Comparison of ENCODE assay signal across 19 cellular contexts in the genomic region with DNA sequence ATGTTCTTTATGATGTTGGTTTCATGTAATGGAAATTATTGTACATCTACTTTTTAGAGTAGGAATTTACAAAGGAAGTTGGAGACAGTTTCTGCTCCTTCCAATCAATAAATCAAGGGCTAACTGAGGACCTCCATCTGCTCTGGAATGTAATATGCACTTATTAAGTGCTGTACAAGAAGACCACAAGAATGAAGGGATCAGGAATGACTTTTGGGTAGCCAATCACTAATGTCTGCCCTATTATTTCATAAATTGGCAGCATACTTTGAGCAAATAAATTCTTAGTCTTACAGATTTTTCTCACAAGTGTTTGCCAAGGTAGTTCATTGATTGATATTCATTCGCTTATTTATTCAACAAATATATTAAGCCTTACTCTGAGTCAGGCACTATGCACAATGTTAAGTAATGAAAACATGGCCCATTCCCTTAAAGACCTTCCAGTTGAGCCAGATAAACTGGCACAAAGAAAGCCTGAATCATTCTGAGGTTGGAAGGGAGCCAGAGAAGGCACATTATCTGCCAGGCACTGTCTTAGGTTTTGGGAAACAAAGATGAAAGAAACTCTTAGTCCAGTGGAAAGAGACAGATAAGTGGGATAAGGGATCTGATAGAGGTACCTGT. TPM values are rescaled to one million over a fixed set of nuclear protein-coding genes. Genes with fewer than 3 reads are reported as not detected.
DNase-seq lines count a peak whose midpoint lies in the region; ATAC-seq, FAIRE-seq and TF ChIP-seq lines count a peak whose summit lies in the region.
"Had no signal": no experiment of that assay in that cellular context is flagged by ENCODE, and none has a peak within 500 bp of the region (broad histone marks: within the 10 kb centered on the region; RNA-seq: fewer than 3 reads in every experiment).

No MANE protein-coding gene starts in this region.

- dilution Hi-C loops in keratinocyte (cut with MboI; ENCODE audit: extremely low pct_ligation_motif_present, low sequenced_read_pairs) = no loop called here

- no peak overlapping the region for H3K4me3 ChIP-seq in A549
- H3K4me3 ChIP-seq in MG63 = no peak overlapping the region
- H3K4me3 ChIP-seq in astrocyte of the cerebellum (ENCODE audit: low read depth, low read length) = no peak overlapping the region
- H3K4me3 ChIP-seq in keratinocyte (ENCODE audit: control insufficient read depth in 2 of 3, extremely low read depth in 1 of 3, insufficient read depth in 2 of 3, low read depth in 1 of 3, low read length in 3 of 3) = no peak overlapping the region
- no peak overlapping the region for H3K4me3 ChIP-seq in CD8-positive, alpha-beta T cell (ENCODE audit: low read depth, low read length)
- H3K4me3 ChIP-seq: esophagus squamous epithelium, SK-N-MC, tibial artery had no signal

- in situ Hi-C loops in astrocyte of the cerebellum (cut with HindIII; ENCODE audit: low sequenced_read_pairs) = no loop called here

- H3K27me3 ChIP-seq in MG63 = peaks cover 7% of the 10 kb centered on the region; the same call in 1 of the 2 replicates
- H3K27me3 ChIP-seq in keratinocyte (ENCODE audit: control insufficient read depth, extremely low read depth, insufficient read depth, low read length) = peaks cover 4% of the 10 kb centered on the region
- no peaks in the 10 kb centered on the region for H3K27me3 ChIP-seq in CD8-positive, alpha-beta T cell (ENCODE audit: insufficient read depth, low read length)
- H3K27me3 ChIP-seq: esophagus squamous epithelium, tibial artery had no signal

- 0 out of 3 replicates have a peak overlapping the region, but pooled peaks have one; percentile 5 for H3K4me2 ChIP-seq in A549
- no peak overlapping the region for H3K4me2 ChIP-seq in keratinocyte (ENCODE audit: control insufficient read depth, extremely low read depth, insufficient read depth, low read depth, low read length)

- no peaks in the 10 kb centered on the region for H3K9me1 ChIP-seq in keratinocyte (ENCODE audit: control insufficient read depth, extremely low read depth, insufficient read depth, low read length)

- POLR2A ChIA-PET in A549 (lab: Yijun Ruan, JAX) = no interaction called here
- POLR2A ChIA-PET in CD8-positive, alpha-beta T cell (lab: Charles Lee) = no interaction called here

- FAIRE-seq in A549 (lab: Jason Lieb, UNC) (no peak), keratinocyte (lab: Jason Lieb, UNC) (peak; percentile 32)
- FAIRE-seq: GM12891 had no signal

- H3K4me1 ChIP-seq in A549 (peaks cover 9% of the 10 kb centered on the region; the same call in 1 of the 3 replicates), keratinocyte (ENCODE audit: control insufficient read depth, extremely low read depth, insufficient read depth, low read length) (no peaks in the 10 kb centered on the region)
- peaks cover 13% of the 10 kb centered on the region for H3K4me1 ChIP-seq in CD8-positive, alpha-beta T cell (ENCODE audit: insufficient read depth, low read length)

- no peak for TF ChIP-seq RAD21 in A549 (conservative IDR thresholded peaks at IDR 0.05 in 1 of 2, IDR thresholded peaks at IDR 0.05 in 1 of 2)

- H3K9ac ChIP-seq in keratinocyte (ENCODE audit: control insufficient read depth, extremely low read depth, insufficient read depth, low read length) = no peak overlapping the region

- no peak for TF ChIP-seq EP300 in A549 (IDR thresholded peaks at IDR 0.05)

- CTCF ChIA-PET in A549 (lab: Yijun Ruan, JAX) = interaction anchor here (0.6 to 1.8 kb wide), 4 partner anchors 43 to 222 kb away, joined by 3 to 4 read pairs (median 4); no protein-coding TSS in a partner anchor
- CTCF ChIA-PET in CD8-positive, alpha-beta T cell (lab: Charles Lee) = interaction anchor here (1.8 kb wide), 1 partner anchor 61 kb away, joined by 3 read pairs; a partner anchor contains a TSS

- H3K79me2 ChIP-seq in keratinocyte (ENCODE audit: control insufficient read depth, insufficient read depth, low read length) = no peaks in the 10 kb centered on the region

- no peak overlapping the region for H3K4me3 Mint-ChIP-seq in CD8-positive, alpha-beta T cell
- H3K4me3 Mint-ChIP-seq: activated B cell treated with CpG ODN at 0.5 μM for 24 hours; activated naive CD4-positive, alpha-beta T cell treated with anti-CD3 and anti-CD28 coated beads, Interleukin-2, amount 50 U/mL, for 24 hours had no signal

- H3K4me1 Mint-ChIP-seq in CD8-positive, alpha-beta T cell (ENCODE audit: low read depth) = peaks cover 13% of the 10 kb centered on the region

- H3K27me3 Mint-ChIP-seq in CD8-positive, alpha-beta T cell (ENCODE audit: low read depth) = peaks cover 26% of the 10 kb centered on the region

- intact Hi-C loops in CD8-positive, alpha-beta T cell (cut with DNase I, micrococcal nuclease) = loop anchor here in 1 of 2 experiments (5.0 to 10.0 kb wide), 2 partner anchors 222 to 765 kb away; no protein-coding TSS in a partner anchor

- DNase-seq in A549 (ENCODE audit: low read depth in 1 of 2, low spot score in 1 of 2) (no peak), MG63 (peak; percentile 62), astrocyte of the cerebellum (ENCODE audit: low read depth) (peak; percentile 23), keratinocyte (ENCODE audit: low read depth, low spot score) (no peak), NCI-H1105 treated with DMSO at 0.1 percent for 48 hours (lab: John Stamatoyannopoulos, UW) (no peak), HK-2 (ENCODE audit: unreplicated experiment) (no peak)
- no peak for DNase-seq in CD8-positive, alpha-beta T cell
- DNase-seq: activated B cell treated with CpG ODN at 0.5 μM for 24 hours, esophagus squamous epithelium, KBM-7, midbrain, NCI-H2029 treated with DMSO at 0.1 percent for 48 hours, tibial artery had no signal

- no peaks in the 10 kb centered on the region for H4K20me1 ChIP-seq in keratinocyte (ENCODE audit: control insufficient read depth, extremely low read depth, insufficient read depth, low read length)

- H3K36me3 Mint-ChIP-seq in CD8-positive, alpha-beta T cell = no peaks in the 10 kb centered on the region
- H3K36me3 Mint-ChIP-seq: activated naive CD4-positive, alpha-beta T cell treated with anti-CD3 and anti-CD28 coated beads, Interleukin-2, amount 50 U/mL, for 24 hours had no signal

- TF ChIP-seq CTCF in A549 (IDR thresholded peaks at IDR 0.05) = no peak
- TF ChIP-seq CTCF in astrocyte of the cerebellum (IDR thresholded peaks at IDR 0.05; ENCODE audit: low read depth, low read length, missing control alignments) = no peak
- TF ChIP-seq CTCF in keratinocyte (optimal IDR thresholded peaks at IDR 0.05 in 1 of 3, IDR thresholded peaks at IDR 0.05 in 1 of 3, conservative IDR thresholded peaks at IDR 0.05 in 1 of 3; ENCODE audit: extremely low read depth in 1 of 3, insufficient read depth in 2 of 3, low read length in 3 of 3) = no peak
- TF ChIP-seq CTCF in CD8-positive, alpha-beta T cell (IDR thresholded peaks at IDR 0.05) = no peak

- H3K36me3 ChIP-seq in MG63 = no peaks in the 10 kb centered on the region
- H3K36me3 ChIP-seq in keratinocyte (ENCODE audit: control insufficient read depth in 2 of 2, extremely low read depth in 1 of 2, insufficient read depth in 2 of 2, low read length in 2 of 2) = no peaks in the 10 kb centered on the region
- no peaks in the 10 kb centered on the region for H3K36me3 ChIP-seq in CD8-positive, alpha-beta T cell (ENCODE audit: insufficient read depth, low read length)
- H3K36me3 ChIP-seq: esophagus squamous epithelium, tibial artery had no signal

- H2AFZ ChIP-seq in keratinocyte (ENCODE audit: control insufficient read depth, low read length) = no peak overlapping the region

- H3K27ac Mint-ChIP-seq in CD8-positive, alpha-beta T cell = no peak overlapping the region
- H3K27ac Mint-ChIP-seq: activated B cell treated with CpG ODN at 0.5 μM for 24 hours; activated naive CD4-positive, alpha-beta T cell treated with anti-CD3 and anti-CD28 coated beads, Interleukin-2, amount 50 U/mL, for 24 hours had no signal

- 41% methylated on average over 1 of the region's 1 CpG for WGBS in A549 (ENCODE audit: missing lambda C conversion rate)

- H3K9me3 ChIP-seq in A549 (no peaks in the 10 kb centered on the region), MG63 (no peaks in the 10 kb centered on the region), keratinocyte (ENCODE audit: control insufficient read depth, low read depth, low read length) (no peaks in the 10 kb centered on the region)
- no peaks in the 10 kb centered on the region for H3K9me3 ChIP-seq in CD8-positive, alpha-beta T cell (ENCODE audit: low read length)
- H3K9me3 ChIP-seq: esophagus squamous epithelium, tibial artery had no signal

- TF ChIP-seq POLR2A in A549 (IDR thresholded peaks at IDR 0.05; ENCODE audit: low read length) = no peak

- peak in 1 of 2 experiments; percentile 18; a peak in 1 of 6 replicates for ATAC-seq in A549
- no peak for ATAC-seq in CD8-positive, alpha-beta T cell
- no peak for ATAC-seq in HG03196 (IDR thresholded peaks at IDR 0.05; ENCODE audit: unreplicated experiment)

- H3K27ac ChIP-seq in A549 (no peak overlapping the region), keratinocyte (ENCODE audit: control insufficient read depth, insufficient read depth, low read length) (no peak overlapping the region)
- H3K27ac ChIP-seq in CD8-positive, alpha-beta T cell (ENCODE audit: low read depth, low read length) = no peak overlapping the region
- H3K27ac ChIP-seq: esophagus squamous epithelium, SK-N-MC had no signal

- no peaks in the 10 kb centered on the region for H3K9me3 Mint-ChIP-seq in CD8-positive, alpha-beta T cell
- H3K9me3 Mint-ChIP-seq: activated B cell treated with CpG ODN at 0.5 μM for 24 hours; activated naive CD4-positive, alpha-beta T cell treated with anti-CD3 and anti-CD28 coated beads, Interleukin-2, amount 50 U/mL, for 24 hours had no signal

RNA-seq across cellular contexts. Expression of a gene that starts 26.7 kb away (rescaled TPM):
- not detected in 2 replicates for polyA plus RNA-seq in A549 (2011; rRNA removed)
- polyA plus RNA-seq in A549 (2012; cell fraction: cytosol; rRNA removed) = not detected in 2 replicates
- not detected in 2 replicates for polyA plus RNA-seq in A549 (2012; cell fraction: nucleus; rRNA removed)
- not detected in 3 replicates for polyA plus RNA-seq in A549 (2017; fragmentation: RNase III; extraction: RNeasy Plus Mini Kit Qiagen cat#74134 plus additional on column Dnase treatment)
- polyA minus RNA-seq in A549 (2011; rRNA and poly(A)+ RNA removed) = not detected in 2 replicates
- total RNA-seq in MG63 (2014; rRNA removed; shearing (Covaris generic); ENCODE audit: low replicate concordance) = not detected in 2 replicates
- not detected in 3 replicates for polyA plus RNA-seq in keratinocyte
- not detected for polyA plus RNA-seq in keratinocyte (2011; ENCODE audit: low read depth)
- polyA plus RNA-seq in keratinocyte (2011; cell fraction: cytosol; rRNA removed) = not detected in 2 replicates
- polyA plus RNA-seq in keratinocyte (2011; cell fraction: nucleus; rRNA removed) = not detected in 2 replicates
- polyA plus RNA-seq in keratinocyte (2012; ENCODE audit: low replicate concordance) = not detected in 2 replicates
- polyA minus RNA-seq in keratinocyte = not detected in 3 replicates
- not detected for polyA minus RNA-seq in keratinocyte (2011; cell fraction: cytosol; rRNA and poly(A)+ RNA removed)
- not detected in 2 replicates for polyA minus RNA-seq in keratinocyte (2011; cell fraction: nucleus; rRNA and poly(A)+ RNA removed)
- total RNA-seq in CD8-positive, alpha-beta T cell = not detected
- total RNA-seq: activated B cell treated with CpG ODN at 0.5 μM for 24 hours, chondrocyte, esophagus squamous epithelium, osteocyte had no signal

RNA-seq across cellular contexts. Expression of a gene that starts 38.1 kb away (rescaled TPM):
- 3.5 and 4.1 TPM in 2 replicates for polyA plus RNA-seq in A549 (2011; rRNA removed)
- 2.8 and 3.2 TPM in 2 replicates for polyA plus RNA-seq in A549 (2012; cell fraction: cytosol; rRNA removed)
- polyA plus RNA-seq in A549 (2012; cell fraction: nucleus; rRNA removed) = 0.97 and 2.8 TPM in 2 replicates
- 0.84 to 1.4 TPM (median 1.0 TPM) in 3 replicates for polyA plus RNA-seq in A549 (2017; fragmentation: RNase III; extraction: RNeasy Plus Mini Kit Qiagen cat#74134 plus additional on column Dnase treatment)
- 1.9 and 2.5 TPM in 2 replicates for polyA minus RNA-seq in A549 (2011; rRNA and poly(A)+ RNA removed)
- 4.3 and 9.8 TPM in 2 replicates for total RNA-seq in MG63 (2014; rRNA removed; shearing (Covaris generic); ENCODE audit: low replicate concordance)
- polyA plus RNA-seq in keratinocyte = 78.5 to 190 TPM (median 164 TPM) in 3 replicates
- 12.4 TPM for polyA plus RNA-seq in keratinocyte (2011; ENCODE audit: low read depth)
- 127 and 160 TPM in 2 replicates for polyA plus RNA-seq in keratinocyte (2011; cell fraction: cytosol; rRNA removed)
- polyA plus RNA-seq in keratinocyte (2011; cell fraction: nucleus; rRNA removed) = 67.0 and 69.6 TPM in 2 replicates
- 26.7 and 109 TPM in 2 replicates for polyA plus RNA-seq in keratinocyte (2012; ENCODE audit: low replicate concordance)
- polyA minus RNA-seq in keratinocyte = 113 to 158 TPM (median 147 TPM) in 3 replicates
- 42.0 TPM for polyA minus RNA-seq in keratinocyte (2011; cell fraction: cytosol; rRNA and poly(A)+ RNA removed)
- polyA minus RNA-seq in keratinocyte (2011; cell fraction: nucleus; rRNA and poly(A)+ RNA removed) = 13.4 and 19.9 TPM in 2 replicates
- 100 to 1,000 TPM; 769 to 790 TPM for total RNA-seq in CD8-positive, alpha-beta T cell

Comparison
In these comparisons a context has a peak if more than half of its experiments do, and no peak if none do; other contexts are left out.
1. DNase-seq: peak in MG63 (single experiment) and astrocyte of the cerebellum (single experiment); none in A549 (0 of 2), keratinocyte (single experiment), CD8-positive, alpha-beta T cell (0 of 7), NCI-H1105 treated with DMSO at 0.1 percent for 48 hours (single experiment) and HK-2 (single experiment).
2. RNA of a gene that starts 38.1 kb away (total RNA-seq): 769 to 790 TPM in CD8-positive, alpha-beta T cell; 4.3 to 9.8 TPM in MG63; every median in the first group is over 10 times any median in the second.